Comparison of ENCODE assay signal across 25 cellular contexts in genomic region chr9:105439428-105439827, GRCh38. TPM values are rescaled to one million over a fixed set of nuclear protein-coding genes. Genes with fewer than 3 reads are reported as not detected.
DNase-seq lines count a peak whose midpoint lies in the region; ATAC-seq and TF ChIP-seq lines count a peak whose summit lies in the region.
"Had no signal": no experiment of that assay in that cellular context is flagged by ENCODE, and none has a peak within 500 bp of the region (broad histone marks: within the 10 kb centered on the region; RNA-seq: fewer than 3 reads in every experiment).

No MANE protein-coding gene starts in this region.

- no peak overlapping the region for H3K4me3 ChIP-seq in AG09309 (ENCODE audit: control insufficient read depth, low read depth, low read length)
- H3K4me3 ChIP-seq: esophagus squamous epithelium, hepatocyte, smooth muscle cell, tibial artery had no signal

- ATAC-seq in left colon (peak; percentile 62), GM21515 (IDR thresholded peaks at IDR 0.05; ENCODE audit: unreplicated experiment) (no peak), HG02973 (IDR thresholded peaks at IDR 0.05; ENCODE audit: unreplicated experiment) (no peak)
- ATAC-seq: activated CD8-positive, alpha-beta T cell treated with anti-CD3 and anti-CD28 coated beads for 36 hours; effector memory CD8-positive, alpha-beta T cell; natural killer cell treated with Interleukin-12 subunit alpha and Interleukin-12 subunit beta and Interleukin-15 and Interleukin-18, amount 100 ng/mL, for 72 hours had no signal

- DNase-seq in AG09309 (ENCODE audit: low read depth) (peak; percentile 24), HT1080 (ENCODE audit: low read depth) (peak; percentile 17), dermis microvascular lymphatic vessel endothelial cell (ENCODE audit: low read depth in 2 of 2) (peak; percentile 4 to 33), left colon (no peak), SIG-M5 treated with dmso at 0.1 percent for 504 hours (lab: John Stamatoyannopoulos, UW; ENCODE audit: unreplicated experiment) (no peak)
- DNase-seq in activated naive CD4-positive, alpha-beta T cell (lab: John Stamatoyannopoulos, UW) = no peak
- DNase-seq: activated CD8-positive, alpha-beta T cell treated with anti-CD3 and anti-CD28 coated beads for 36 hours; activated naive CD4-positive, alpha-beta T cell treated with anti-CD3 and anti-CD28 coated beads for 36 hours; anterior cingulate cortex; DMS153; effector memory CD8-positive, alpha-beta T cell; esophagus squamous epithelium; GF-D8; Karpas-422; mesenchymal stem cell; NCI-H1105; NCI-H510A; stimulated activated CD4-positive, alpha-beta T cell treated with anti-CD3 and anti-CD28 coated beads, Interleukin-2, amount 100 ng/mL, for 48 hours; T-helper 9 cell; tibial artery had no signal

- no peak for TF ChIP-seq CTCF in AG09309 (IDR thresholded peaks at IDR 0.05; ENCODE audit: control insufficient read depth, insufficient read depth, low read depth, low read length, missing control alignments)

- intact Hi-C loops in left colon (cut with DNase I, micrococcal nuclease) = no loop called here

RNA-seq across cellular contexts. Expression of gene FSD1L, which starts 8.4 kb away (rescaled TPM):
- 1.8 and 2.7 TPM in 2 replicates for total RNA-seq in HT1080 (2014; rRNA removed; shearing (Covaris generic))
- 1.5 and 2.0 TPM in 2 replicates for polyA plus RNA-seq in HT1080 (2015; cell fraction: cytosol; rRNA removed)
- polyA plus RNA-seq in HT1080 (2015; cell fraction: nucleus; rRNA removed) = 6.7 and 6.9 TPM in 2 replicates
- 1.7 and 2.0 TPM in 2 replicates for total RNA-seq in dermis microvascular lymphatic vessel endothelial cell
- total RNA-seq in left colon = 1 to 10 TPM; 3.8 to 7.8 TPM

Comparison
In these comparisons a context has a peak if more than half of its experiments do, and no peak if none do; other contexts are left out.
1. DNase-seq: peak in AG09309 (single experiment), HT1080 (single experiment) and dermis microvascular lymphatic vessel endothelial cell (2 of 2); none in left colon (0 of 2), activated naive CD4-positive, alpha-beta T cell (0 of 4) and SIG-M5 treated with dmso at 0.1 percent for 504 hours (single experiment).